Comparison of ENCODE assay signal across 1 cellular context in the genomic region with DNA sequence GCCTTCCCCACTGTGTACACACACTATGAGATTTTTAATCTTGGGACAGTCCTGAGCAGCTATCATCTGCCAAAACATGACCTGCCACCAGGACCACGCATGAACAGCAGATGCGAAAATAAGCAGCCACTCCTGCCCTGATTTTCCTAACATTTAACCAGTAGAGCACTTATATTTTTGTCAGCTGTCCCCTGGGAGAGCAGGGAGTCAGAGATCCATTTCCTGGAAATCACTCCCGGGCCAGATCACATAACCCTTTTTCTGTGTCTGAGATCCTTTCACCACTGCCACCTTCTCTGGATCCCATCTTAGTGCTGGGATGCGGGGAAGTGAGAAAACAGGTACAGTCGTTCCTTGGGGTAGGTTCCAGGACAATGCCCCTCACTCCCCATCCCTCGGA.
TF ChIP-seq lines count a peak whose summit lies in the region.

No MANE protein-coding gene starts in this region.

TF ChIP-seq in IMR-90, 13 proteins besides CTCF, POLR2A, EP300 and RAD21 (continued from another document):
- TF ChIP-seq RCOR1 (IDR thresholded peaks at IDR 0.05; ENCODE audit: insufficient replicate concordance, low read length) (no peak), MAFK (IDR thresholded peaks at IDR 0.05; ENCODE audit: low read depth, low read length) (no peak)
